12 cellular contexts compared by ENCODE assay signal in the genomic region with DNA sequence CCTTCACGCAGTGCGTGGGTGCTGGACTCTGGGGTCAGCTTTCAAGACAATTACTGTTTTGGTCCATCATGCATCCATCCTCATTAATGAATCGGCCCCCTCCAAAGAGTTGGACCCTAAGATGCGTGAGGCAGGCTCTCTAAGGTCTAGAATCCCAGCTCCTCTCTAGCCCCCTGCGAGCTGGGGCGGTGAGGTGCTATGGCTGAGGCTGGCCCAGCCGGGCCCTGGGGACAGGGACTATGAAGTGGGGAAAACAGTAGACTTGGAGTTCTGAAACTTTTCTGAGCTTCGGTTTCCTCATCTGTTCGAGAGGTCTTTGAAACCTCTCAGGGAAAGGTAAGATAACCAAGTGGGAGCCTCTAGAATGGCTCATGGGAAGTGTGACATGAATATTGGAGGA. TPM values are rescaled to one million over a fixed set of nuclear protein-coding genes. Genes with fewer than 3 reads are reported as not detected.
DNase-seq lines count a peak whose midpoint lies in the region; ATAC-seq, FAIRE-seq and TF ChIP-seq lines count a peak whose summit lies in the region.
"Had no signal": no experiment of that assay in that cellular context is flagged by ENCODE, and none has a peak within 500 bp of the region (broad histone marks: within the 10 kb centered on the region; RNA-seq: fewer than 3 reads in every experiment).

No MANE protein-coding gene starts in this region.

- ATAC-seq in A549, result no peak
- ATAC-seq in activated T-helper 17 cell treated with anti-CD3 and anti-CD28 coated beads, Interleukin-2, amount 50 U/mL, for 72 hours (replicated peaks), result no peak
- ATAC-seq in GM18517 (IDR thresholded peaks at IDR 0.05; ENCODE audit: unreplicated experiment), result no peak

- POLR2A ChIA-PET in A549 (lab: Yijun Ruan, JAX), result interaction anchor here (0.8 to 1.2 kb wide), 2 partner anchors 19 to 43 kb away, joined by 4 read pairs; a partner anchor contains a TSS

- TF ChIP-seq CTCF in A549 (IDR thresholded peaks at IDR 0.05), result no peak
- TF ChIP-seq CTCF in mesothelial cell of epicardium (IDR thresholded peaks at IDR 0.05; ENCODE audit: unreplicated experiment), result no peak

- no peak for FAIRE-seq in A549 (lab: Jason Lieb, UNC)
- FAIRE-seq: GM12891, islet of Langerhans had no signal

- peaks cover 13% of the 10 kb centered on the region; the same call in 1 of the 2 replicates for H3K36me3 ChIP-seq in GM23248 (ENCODE audit: low read depth)

- no peak overlapping the region for H3K4me3 ChIP-seq in A549
- H3K4me3 ChIP-seq in GM23248, result 0 out of 2 replicates have a peak overlapping the region, but pooled peaks have one; percentile 90

- DNase-seq in A549 (ENCODE audit: low read depth in 1 of 2, low spot score in 1 of 2) (no peak), GM23248 (no peak), mesothelial cell of epicardium (ENCODE audit: low spot score in 2 of 2, unreplicated experiment in 2 of 2) (no peak), GM03348 (ENCODE audit: low spot score) (no peak), MV-4-11 (lab: John Stamatoyannopoulos, UW) (no peak)
- no peak for DNase-seq in effector CD4-positive, alpha-beta T cell
- DNase-seq: Peyer's patch had no signal

- no peaks in the 10 kb centered on the region for H3K9me3 ChIP-seq in A549
- H3K9me3 ChIP-seq in GM23248 (ENCODE audit: low read depth), result no peaks in the 10 kb centered on the region
- H3K9me3 ChIP-seq: esophagus muscularis mucosa, Peyer's patch had no signal

- H3K27me3 Mint-ChIP-seq in activated T-helper 17 cell treated with anti-CD3 and anti-CD28 coated beads, Interleukin-2, amount 50 U/mL, for 72 hours, result no peaks in the 10 kb centered on the region
- no peaks in the 10 kb centered on the region for H3K27me3 Mint-ChIP-seq in mesothelial cell of epicardium (ENCODE audit: low read depth)

- no peaks in the 10 kb centered on the region for H4K20me1 ChIP-seq in GM23248 (ENCODE audit: insufficient read depth)

- in situ Hi-C loops in GM23248 (cut with MboI), result no loop called here

- no peak for TF ChIP-seq EP300 in A549 (IDR thresholded peaks at IDR 0.05)

- no peak for TF ChIP-seq RAD21 in A549 (conservative IDR thresholded peaks at IDR 0.05 in 1 of 2, IDR thresholded peaks at IDR 0.05 in 1 of 2)

- CTCF ChIA-PET in A549 (lab: Yijun Ruan, JAX), result interaction anchor here (1.0 to 17.8 kb wide), 6 partner anchors 9 to 81 kb away, joined by 3 to 190 read pairs (median 10); a partner anchor contains a TSS

- TF ChIP-seq POLR2A in A549 (IDR thresholded peaks at IDR 0.05; ENCODE audit: low read length), result no peak

- H3K4me1 ChIP-seq in A549 (peaks cover 10% of the 10 kb centered on the region; the same call in 2 of the 3 replicates), GM23248 (ENCODE audit: insufficient read depth) (0 out of 2 replicates have a peak, but pooled peaks cover 16% of the 10 kb centered on the region)

- H3K27ac Mint-ChIP-seq in activated T-helper 17 cell treated with anti-CD3 and anti-CD28 coated beads, Interleukin-2, amount 50 U/mL, for 72 hours, result peak overlapping the region; percentile 54
- H3K27ac Mint-ChIP-seq in mesothelial cell of epicardium, result no peak overlapping the region

- peaks cover 54% of the 10 kb centered on the region for H3K79me2 ChIP-seq in GM23248 (ENCODE audit: insufficient read depth)

- H3K9me2 ChIP-seq in GM23248 (ENCODE audit: insufficient read depth), result no peaks in the 10 kb centered on the region

- WGBS in A549 (ENCODE audit: missing lambda C conversion rate), result 91% methylated on average over 9 of the region's 9 CpGs
- WGBS in GM23248 (ENCODE audit: low coverage in 1 of 2, low lambda C conversion rate in 2 of 2, missing lambda C conversion rate in 2 of 2), 2 experiments, result 85% methylated on average over 9 of the region's 9 CpGs

- H3K27ac ChIP-seq in A549 (no peak overlapping the region), GM23248 (no peak overlapping the region)

- peaks cover 49% of the 10 kb centered on the region for H3K36me3 Mint-ChIP-seq in activated T-helper 17 cell treated with anti-CD3 and anti-CD28 coated beads, Interleukin-2, amount 50 U/mL, for 72 hours (ENCODE audit: low read depth)
- H3K36me3 Mint-ChIP-seq in mesothelial cell of epicardium, result peaks cover 18% of the 10 kb centered on the region

- no peaks in the 10 kb centered on the region for H3F3A ChIP-seq in GM23248 (ENCODE audit: insufficient read depth)

- H3K4me3 Mint-ChIP-seq in activated T-helper 17 cell treated with anti-CD3 and anti-CD28 coated beads, Interleukin-2, amount 50 U/mL, for 72 hours, result peak overlapping the region; percentile 88
- H3K4me3 Mint-ChIP-seq in mesothelial cell of epicardium, result peak overlapping the region; percentile 99

- no peaks in the 10 kb centered on the region for H3K9me3 Mint-ChIP-seq in activated T-helper 17 cell treated with anti-CD3 and anti-CD28 coated beads, Interleukin-2, amount 50 U/mL, for 72 hours
- no peaks in the 10 kb centered on the region for H3K9me3 Mint-ChIP-seq in mesothelial cell of epicardium

- H3K4me2 ChIP-seq in A549 (peak overlapping the region; percentile 95), GM23248 (ENCODE audit: unreplicated experiment) (peak overlapping the region; percentile 86)

- H3K9ac ChIP-seq in GM23248, result no peak overlapping the region

- H3K27me3 ChIP-seq in GM23248 (replicated peaks; ENCODE audit: insufficient read depth), result no peaks in the 10 kb centered on the region
- H3K27me3 ChIP-seq: esophagus muscularis mucosa, Peyer's patch had no signal

- H3K4me1 Mint-ChIP-seq in activated T-helper 17 cell treated with anti-CD3 and anti-CD28 coated beads, Interleukin-2, amount 50 U/mL, for 72 hours, result peaks cover 14% of the 10 kb centered on the region
- peaks cover 19% of the 10 kb centered on the region for H3K4me1 Mint-ChIP-seq in mesothelial cell of epicardium

- no peak overlapping the region for H2AFZ ChIP-seq in GM23248

TF ChIP-seq in A549, 52 proteins besides CTCF, POLR2A, EP300 and RAD21 (continues in another document):
- TF ChIP-seq FOSB (CRISPR knock-in tag; IDR thresholded peaks at IDR 0.05), result no peak
- no peak for TF ChIP-seq GATA3 (IDR thresholded peaks at IDR 0.05; ENCODE audit: borderline replicate concordance)

RNA-seq across cellular contexts. Expression of a gene that starts 1.6 kb away (rescaled TPM):
- polyA plus RNA-seq in A549 (2011; rRNA removed) (10.7 and 12.3 TPM in 2 replicates), A549 (2017; fragmentation: RNase III; extraction: RNeasy Plus Mini Kit Qiagen cat#74134 plus additional on column Dnase treatment) (25.9 to 31.0 TPM (median 26.7 TPM) in 3 replicates), GM23248 (2016; fragmentation: Nextera tagmentation; extraction: Ambion mirVana) (8.4 and 8.8 TPM in 2 replicates)
- 30.4 and 37.2 TPM in 2 replicates for polyA plus RNA-seq in A549 (2012; cell fraction: cytosol; rRNA removed)
- 122 and 123 TPM in 2 replicates for polyA plus RNA-seq in A549 (2012; cell fraction: nucleus; rRNA removed)
- polyA minus RNA-seq in A549 (2011; rRNA and poly(A)+ RNA removed), result 20.9 and 25.7 TPM in 2 replicates
- 16.8 and 21.8 TPM in 2 replicates for total RNA-seq in GM23248 (2014; rRNA removed; shearing (Covaris generic))
- total RNA-seq in activated T-helper 17 cell treated with anti-CD3 and anti-CD28 coated beads, Interleukin-2, amount 50 U/mL, for 72 hours, result 10 to 100 TPM; 45.0 to 46.4 TPM
- total RNA-seq in mesothelial cell of epicardium, result 73.9 to 78.5 TPM (median 76.8 TPM) in 3 replicates

RNA-seq across cellular contexts. Expression of a gene that starts 13.0 kb away (rescaled TPM):
- polyA plus RNA-seq in A549 (2011; rRNA removed) (0.96 and 1.1 TPM in 2 replicates), A549 (2017; fragmentation: RNase III; extraction: RNeasy Plus Mini Kit Qiagen cat#74134 plus additional on column Dnase treatment) (1.5 to 5.2 TPM (median 2.3 TPM) in 3 replicates), GM23248 (2016; fragmentation: Nextera tagmentation; extraction: Ambion mirVana) (0.09 and 0.10 TPM in 2 replicates)
- 1.6 and 2.0 TPM in 2 replicates for polyA plus RNA-seq in A549 (2012; cell fraction: cytosol; rRNA removed)
- 15.2 and 16.9 TPM in 2 replicates for polyA plus RNA-seq in A549 (2012; cell fraction: nucleus; rRNA removed)
- polyA minus RNA-seq in A549 (2011; rRNA and poly(A)+ RNA removed), result 1.1 and 1.5 TPM in 2 replicates
- 0.11 TPM in 1 of 2 replicates, not detected in the other for total RNA-seq in GM23248 (2014; rRNA removed; shearing (Covaris generic))
- 1 to 10 TPM; 2.2 to 3.1 TPM for total RNA-seq in activated T-helper 17 cell treated with anti-CD3 and anti-CD28 coated beads, Interleukin-2, amount 50 U/mL, for 72 hours
- 2.9 to 3.6 TPM (median 3.0 TPM) in 3 replicates for total RNA-seq in mesothelial cell of epicardium

RNA-seq across cellular contexts. Expression of a gene that starts 19.1 kb away (rescaled TPM):
- polyA plus RNA-seq in A549 (2011; rRNA removed) (139 and 159 TPM in 2 replicates), A549 (2017; fragmentation: RNase III; extraction: RNeasy Plus Mini Kit Qiagen cat#74134 plus additional on column Dnase treatment) (252 to 267 TPM (median 260 TPM) in 3 replicates), GM23248 (2016; fragmentation: Nextera tagmentation; extraction: Ambion mirVana) (141 and 148 TPM in 2 replicates)
- 354 and 357 TPM in 2 replicates for polyA plus RNA-seq in A549 (2012; cell fraction: cytosol; rRNA removed)
- 599 and 723 TPM in 2 replicates for polyA plus RNA-seq in A549 (2012; cell fraction: nucleus; rRNA removed)
- 90.5 and 114 TPM in 2 replicates for polyA minus RNA-seq in A549 (2011; rRNA and poly(A)+ RNA removed)
- 95.2 and 107 TPM in 2 replicates for total RNA-seq in GM23248 (2014; rRNA removed; shearing (Covaris generic))
- total RNA-seq in activated T-helper 17 cell treated with anti-CD3 and anti-CD28 coated beads, Interleukin-2, amount 50 U/mL, for 72 hours, result 100 to 1,000 TPM; 140 to 291 TPM
- total RNA-seq in mesothelial cell of epicardium, result 122 to 134 TPM (median 127 TPM) in 3 replicates

RNA-seq across cellular contexts. Expression of a gene that starts 42.5 kb away (rescaled TPM):
- 28.4 and 42.5 TPM in 2 replicates for polyA plus RNA-seq in A549 (2011; rRNA removed)
- polyA plus RNA-seq in A549 (2012; cell fraction: cytosol; rRNA removed), result 62.5 and 71.3 TPM in 2 replicates
- 233 and 337 TPM in 2 replicates for polyA plus RNA-seq in A549 (2012; cell fraction: nucleus; rRNA removed)
- 134 to 137 TPM (median 135 TPM) in 3 replicates for polyA plus RNA-seq in A549 (2017; fragmentation: RNase III; extraction: RNeasy Plus Mini Kit Qiagen cat#74134 plus additional on column Dnase treatment)
- polyA minus RNA-seq in A549 (2011; rRNA and poly(A)+ RNA removed), result 42.2 and 49.0 TPM in 2 replicates
- total RNA-seq in GM23248 (2014; rRNA removed; shearing (Covaris generic)), result 37.2 and 43.1 TPM in 2 replicates
- polyA plus RNA-seq in GM23248 (2016; fragmentation: Nextera tagmentation; extraction: Ambion mirVana), result 50.7 and 53.1 TPM in 2 replicates
- 100 to 1,000 TPM; 246 to 339 TPM for total RNA-seq in activated T-helper 17 cell treated with anti-CD3 and anti-CD28 coated beads, Interleukin-2, amount 50 U/mL, for 72 hours
- 215 to 230 TPM (median 219 TPM) in 3 replicates for total RNA-seq in mesothelial cell of epicardium

RNA-seq across cellular contexts. Expression of a gene that starts 59.7 kb away (rescaled TPM):
- polyA plus RNA-seq in A549 (2011; rRNA removed), result 5.4 and 6.0 TPM in 2 replicates
- polyA plus RNA-seq in A549 (2012; cell fraction: cytosol; rRNA removed), result 17.4 and 18.5 TPM in 2 replicates
- 23.7 and 29.7 TPM in 2 replicates for polyA plus RNA-seq in A549 (2012; cell fraction: nucleus; rRNA removed)
- polyA plus RNA-seq in A549 (2017; fragmentation: RNase III; extraction: RNeasy Plus Mini Kit Qiagen cat#74134 plus additional on column Dnase treatment), result 13.7 to 15.6 TPM (median 14.5 TPM) in 3 replicates
- 2.0 and 2.9 TPM in 2 replicates for polyA minus RNA-seq in A549 (2011; rRNA and poly(A)+ RNA removed)
- 34.7 and 53.4 TPM in 2 replicates for total RNA-seq in GM23248 (2014; rRNA removed; shearing (Covaris generic))
- polyA plus RNA-seq in GM23248 (2016; fragmentation: Nextera tagmentation; extraction: Ambion mirVana), result 14.0 and 15.4 TPM in 2 replicates
- total RNA-seq in activated T-helper 17 cell treated with anti-CD3 and anti-CD28 coated beads, Interleukin-2, amount 50 U/mL, for 72 hours, result 10 to 100 TPM; 21.5 to 34.1 TPM
- 26.8 to 30.1 TPM (median 29.7 TPM) in 3 replicates for total RNA-seq in mesothelial cell of epicardium
